ENCODE assay signal across 10 cellular contexts in genomic region chr4:107117726-107118125, GRCh38.
"Had no signal": no experiment of that assay in that cellular context is flagged by ENCODE, and none has a peak within 500 bp of the region (broad histone marks: within the 10 kb centered on the region; RNA-seq: fewer than 3 reads in every experiment).

No MANE protein-coding gene starts in this region.

- H3K4me3 Mint-ChIP-seq: HFFc6, IgD-negative memory B cell had no signal

- H3K27me3 Mint-ChIP-seq: IgD-negative memory B cell had no signal

- H3K4me1 ChIP-seq: HAP-1 had no signal

- H3K27ac ChIP-seq: GM23248, HL-60 had no signal

- H3K36me3 Mint-ChIP-seq: IgD-negative memory B cell had no signal

- H3K9ac ChIP-seq: GM23248 had no signal

- H3K27ac Mint-ChIP-seq: HFFc6, IgD-negative memory B cell had no signal

- ATAC-seq: HCT116, HepG2 had no signal

- H3K36me3 ChIP-seq: HAP-1 had no signal

- DNase-seq: GM23248, GOT3, H7, HFFc6, KBM-7 had no signal

- H3K4me3 ChIP-seq: GM23248, HAP-1 had no signal

- H3K4me1 Mint-ChIP-seq: IgD-negative memory B cell had no signal

- H2AFZ ChIP-seq: GM23248 had no signal

- H3K9me3 ChIP-seq: HAP-1 had no signal

- H3K9me3 Mint-ChIP-seq: HFFc6 had no signal
